Comparison of ENCODE assay signal across 1 cellular context in genomic region chr10:96072673-96073072, GRCh38.
TF ChIP-seq lines count a peak whose summit lies in the region.

No MANE protein-coding gene starts in this region.

TF ChIP-seq in K562, 482 proteins besides CTCF, POLR2A, EP300 and RAD21 (continued from another document and continues in another):
- TF ChIP-seq ARID3B (CRISPR knock-in tag; IDR thresholded peaks at IDR 0.05; ENCODE audit: borderline replicate concordance) (no peak), MXD1 (CRISPR knock-in tag; IDR thresholded peaks at IDR 0.05; ENCODE audit: borderline replicate concordance, poor library complexity, severe bottlenecking) (no peak), UBTF (IDR thresholded peaks at IDR 0.05; ENCODE audit: borderline replicate concordance in 1 of 2, low read depth in 2 of 2, low read length in 2 of 2) (no peak), ARID4B (CRISPR knock-in tag; IDR thresholded peaks at IDR 0.05) (no peak), POLR2H (tag; IDR thresholded peaks at IDR 0.05; ENCODE audit: low read depth) (no peak), JUNB (CRISPR knock-in tag; conservative IDR thresholded peaks at IDR 0.05) (no peak), E2F6 (IDR thresholded peaks at IDR 0.05; ENCODE audit: borderline replicate concordance in 1 of 2, extremely low read depth in 1 of 2, insufficient read depth in 1 of 2, insufficient read length in 1 of 2, low read depth in 1 of 2, low read length in 1 of 2, poor library complexity in 1 of 2, severe bottlenecking in 1 of 2) (no peak), THRA (IDR thresholded peaks at IDR 0.05) (no peak), STAT5A (IDR thresholded peaks at IDR 0.05; ENCODE audit: borderline replicate concordance, low read length) (peak; percentile 43; the same call in 1 of the 2 replicates), GTF3C2 (IDR thresholded peaks at IDR 0.05; ENCODE audit: borderline replicate concordance, extremely low read depth, insufficient read length) (no peak), ETV6 (IDR thresholded peaks at IDR 0.05; ENCODE audit: borderline replicate concordance in 1 of 2, low read depth in 2 of 2, low read length in 1 of 2) (no peak), ETV6 (CRISPR knock-in tag; IDR thresholded peaks at IDR 0.05; ENCODE audit: borderline replicate concordance) (no peak), TCF7 (IDR thresholded peaks at IDR 0.05; ENCODE audit: borderline replicate concordance) (no peak), NFE2 (IDR thresholded peaks at IDR 0.05; ENCODE audit: low read depth) (no peak), HMGXB4 (CRISPR knock-in tag; IDR thresholded peaks at IDR 0.05) (no peak), SPI1 (IDR thresholded peaks at IDR 0.05; ENCODE audit: borderline replicate concordance, low read depth, low read length) (peak; percentile 69; the same call in 1 of the 2 replicates), DPF2 (IDR thresholded peaks at IDR 0.05) (peak; percentile 73), ZNF699 (CRISPR knock-in tag; IDR thresholded peaks at IDR 0.05; ENCODE audit: insufficient replicate concordance) (no peak), CBX5 (IDR thresholded peaks at IDR 0.05; ENCODE audit: borderline replicate concordance, low read depth) (no peak), ZBTB34 (CRISPR knock-in tag; IDR thresholded peaks at IDR 0.05) (no peak), ETS1 (conservative IDR thresholded peaks at IDR 0.05; ENCODE audit: control insufficient read depth, low read depth, low read length) (no peak), ZNF695 (CRISPR knock-in tag; IDR thresholded peaks at IDR 0.05) (no peak), ZNF311 (CRISPR knock-in tag; IDR thresholded peaks at IDR 0.05) (no peak), PML (IDR thresholded peaks at IDR 0.05; ENCODE audit: low read length) (0 out of 2 replicates have a peak, but pooled peaks have one; percentile 32), TARDBP (IDR thresholded peaks at IDR 0.05) (no peak), NCOR1 (IDR thresholded peaks at IDR 0.05) (peak; percentile 76), ZNF740 (CRISPR knock-in tag; IDR thresholded peaks at IDR 0.05) (no peak), ZNF740 (tag; IDR thresholded peaks at IDR 0.05) (no peak), ZNF511 (CRISPR knock-in tag; IDR thresholded peaks at IDR 0.05) (no peak), ELF1 (tag; IDR thresholded peaks at IDR 0.05) (no peak), CBX8 (IDR thresholded peaks at IDR 0.05; ENCODE audit: borderline replicate concordance, extremely low read depth, low read depth, low read length, poor library complexity, severe bottlenecking) (no peak), PHTF2 (CRISPR knock-in tag; IDR thresholded peaks at IDR 0.05) (no peak)
